In genomic region chr9:108445431-108446018, GRCh38 we compare ENCODE assay signal across 17 cellular contexts.
A peak's percentile ranks its signal among the peaks of the same experiment; 100 is the strongest.
DNase-seq lines count a peak whose midpoint lies in the region; ATAC-seq and TF ChIP-seq lines count a peak whose summit lies in the region.
"Had no signal": no experiment of that assay in that cellular context is flagged by ENCODE, and none has a peak within 500 bp of the region (broad histone marks: within the 10 kb centered on the region; RNA-seq: fewer than 3 reads in every experiment).

No MANE protein-coding gene starts in this region.

- TF ChIP-seq CTCF in WTC11 (IDR thresholded peaks at IDR 0.05) (no peak), foreskin keratinocyte (conservative IDR thresholded peaks at IDR 0.05) (no peak)

- H3K4me3 Mint-ChIP-seq in WTC11, result no peak overlapping the region
- H3K4me3 Mint-ChIP-seq: activated CD8-positive, alpha-beta memory T cell treated with anti-CD3 and anti-CD28 coated beads, Interleukin-2, amount 10 ng/mL, durations not matched to agents 7 days and 5 days; activated naive CD4-positive, alpha-beta T cell treated with anti-CD3 and anti-CD28 coated beads, Interleukin-2, amount 10 ng/mL, durations not matched to agents 7 days and 5 days; B cell; GM23338; stimulated activated effector memory CD8-positive, alpha-beta T cell treated with anti-CD3 and anti-CD28 coated beads, Interleukin-12 subunit alpha, Interleukin-12 subunit beta, amount 100 ng/mL, for 72 hours had no signal

- CTCF ChIA-PET in WTC11 (lab: Charles Lee), result interaction anchor here (1.3 to 1.5 kb wide), 2 partner anchors 23 to 316 kb away, joined by 3 to 4 read pairs; no protein-coding TSS in a partner anchor

- H2AFZ ChIP-seq in GM23248, result no peak overlapping the region
- H2AFZ ChIP-seq: GM23338 had no signal

- H3K4me1 Mint-ChIP-seq in WTC11, result 0 out of 2 replicates have a peak, but pooled peaks cover 2% of the 10 kb centered on the region
- H3K4me1 Mint-ChIP-seq: activated CD8-positive, alpha-beta memory T cell treated with anti-CD3 and anti-CD28 coated beads, Interleukin-2, amount 10 ng/mL, durations not matched to agents 7 days and 5 days; activated naive CD4-positive, alpha-beta T cell treated with anti-CD3 and anti-CD28 coated beads, Interleukin-2, amount 10 ng/mL, durations not matched to agents 7 days and 5 days; B cell; GM23338; stimulated activated effector memory CD8-positive, alpha-beta T cell treated with anti-CD3 and anti-CD28 coated beads, Interleukin-12 subunit alpha, Interleukin-12 subunit beta, amount 100 ng/mL, for 72 hours had no signal

- no peak overlapping the region for H3K4me3 ChIP-seq in GM23248
- H3K4me3 ChIP-seq: GM23338, SK-N-MC had no signal

- H3K36me3 ChIP-seq in GM23248 (ENCODE audit: low read depth), result no peaks in the 10 kb centered on the region

- in situ Hi-C loops in GM23248 (cut with MboI), result loop anchor here (25.0 kb wide), 1 partner anchor 958 kb away; the partner anchor contains the start of gene KLF4

- no peaks in the 10 kb centered on the region for H4K20me1 ChIP-seq in GM23248 (ENCODE audit: insufficient read depth)

- DNase-seq in GM23248, result no peak
- DNase-seq in WTC11 (ENCODE audit: low spot score), result no peak
- no peak for DNase-seq in foreskin keratinocyte
- DNase-seq in pons (ENCODE audit: low spot score), result peak; percentile 97
- DNase-seq in activated gamma-delta T cell treated with Interleukin-2 at 50 U/mL for 16 hours, result no peak
- DNase-seq in activated CD4-positive, CD25-positive, alpha-beta regulatory T cell (lab: John Stamatoyannopoulos, UW), result no peak
- no peak for DNase-seq in A172 (ENCODE audit: low spot score)
- DNase-seq: activated CD8-positive, alpha-beta memory T cell treated with anti-CD3 and anti-CD28 coated beads, Interleukin-2, amount 10 ng/mL, durations not matched to agents 7 days and 5 days; activated naive CD4-positive, alpha-beta T cell treated with anti-CD3 and anti-CD28 coated beads, Interleukin-2, amount 10 ng/mL, durations not matched to agents 7 days and 5 days; KBM-7; NCI-H774; stimulated activated CD4-positive, alpha-beta T cell treated with anti-CD3 and anti-CD28 coated beads, Interleukin-4, amount 100 ng/mL, for 24 hours had no signal

- H3K27ac ChIP-seq in GM23248 (peak overlapping the region; percentile 82), foreskin keratinocyte (peak overlapping the region; percentile 46)
- H3K27ac ChIP-seq: SK-N-MC had no signal

- H3K27me3 Mint-ChIP-seq in WTC11 (ENCODE audit: low read depth), result no peaks in the 10 kb centered on the region
- H3K27me3 Mint-ChIP-seq: activated CD8-positive, alpha-beta memory T cell treated with anti-CD3 and anti-CD28 coated beads, Interleukin-2, amount 10 ng/mL, durations not matched to agents 7 days and 5 days; activated naive CD4-positive, alpha-beta T cell treated with anti-CD3 and anti-CD28 coated beads, Interleukin-2, amount 10 ng/mL, durations not matched to agents 7 days and 5 days; B cell had no signal

- ATAC-seq in WTC11, result no peak
- ATAC-seq in foreskin keratinocyte, result no peak
- ATAC-seq in HG03342 (IDR thresholded peaks at IDR 0.05; ENCODE audit: unreplicated experiment), result no peak
- ATAC-seq: activated CD8-positive, alpha-beta memory T cell treated with anti-CD3 and anti-CD28 coated beads, Interleukin-2, amount 10 ng/mL, durations not matched to agents 7 days and 5 days; GM23338; stimulated activated effector memory CD8-positive, alpha-beta T cell treated with anti-CD3 and anti-CD28 coated beads, Interleukin-12 subunit alpha, Interleukin-12 subunit beta, amount 100 ng/mL, for 72 hours had no signal

- 96% methylated on average over 8 of the region's 8 CpGs for WGBS in GM23248 (ENCODE audit: low coverage in 1 of 2, low lambda C conversion rate in 2 of 2, missing lambda C conversion rate in 2 of 2), 2 experiments

- no peaks in the 10 kb centered on the region for H3K27me3 ChIP-seq in GM23248 (replicated peaks; ENCODE audit: insufficient read depth)
- H3K27me3 ChIP-seq in foreskin keratinocyte, result no peaks in the 10 kb centered on the region

- H3K9ac ChIP-seq in GM23248, result no peak overlapping the region

- no peaks in the 10 kb centered on the region for H3K9me2 ChIP-seq in GM23248 (ENCODE audit: insufficient read depth)

- H3K4me1 ChIP-seq in GM23248 (ENCODE audit: insufficient read depth) (peaks cover 47% of the 10 kb centered on the region), foreskin keratinocyte (peaks cover 28% of the 10 kb centered on the region)

- no peaks in the 10 kb centered on the region for H3K36me3 Mint-ChIP-seq in WTC11
- H3K36me3 Mint-ChIP-seq: activated CD8-positive, alpha-beta memory T cell treated with anti-CD3 and anti-CD28 coated beads, Interleukin-2, amount 10 ng/mL, durations not matched to agents 7 days and 5 days; activated naive CD4-positive, alpha-beta T cell treated with anti-CD3 and anti-CD28 coated beads, Interleukin-2, amount 10 ng/mL, durations not matched to agents 7 days and 5 days; stimulated activated effector memory CD8-positive, alpha-beta T cell treated with anti-CD3 and anti-CD28 coated beads, Interleukin-12 subunit alpha, Interleukin-12 subunit beta, amount 100 ng/mL, for 72 hours had no signal

- peaks cover 47% of the 10 kb centered on the region for H3F3A ChIP-seq in GM23248 (ENCODE audit: insufficient read depth)

- H3K27ac Mint-ChIP-seq in WTC11, result no peak overlapping the region
- H3K27ac Mint-ChIP-seq: activated CD8-positive, alpha-beta memory T cell treated with anti-CD3 and anti-CD28 coated beads, Interleukin-2, amount 10 ng/mL, durations not matched to agents 7 days and 5 days; activated naive CD4-positive, alpha-beta T cell treated with anti-CD3 and anti-CD28 coated beads, Interleukin-2, amount 10 ng/mL, durations not matched to agents 7 days and 5 days; B cell; GM23338; stimulated activated effector memory CD8-positive, alpha-beta T cell treated with anti-CD3 and anti-CD28 coated beads, Interleukin-12 subunit alpha, Interleukin-12 subunit beta, amount 100 ng/mL, for 72 hours had no signal

- no peaks in the 10 kb centered on the region for H3K79me2 ChIP-seq in GM23248 (ENCODE audit: insufficient read depth)

- peaks cover 8% of the 10 kb centered on the region for H3K9me3 Mint-ChIP-seq in WTC11
- H3K9me3 Mint-ChIP-seq: GM23338 had no signal

- H3K4me2 ChIP-seq in GM23248 (ENCODE audit: unreplicated experiment), result peak overlapping the region; percentile 27
- H3K4me2 ChIP-seq: GM23338 had no signal

- no peaks in the 10 kb centered on the region for H3K9me3 ChIP-seq in GM23248 (ENCODE audit: low read depth)

- POLR2A ChIA-PET in WTC11 (lab: Charles Lee), result no interaction called here

TF ChIP-seq in WTC11, 78 proteins besides CTCF, POLR2A, EP300 and RAD21:
- TF ChIP-seq TCF7 (CRISPR knock-in tag; IDR thresholded peaks at IDR 0.05; ENCODE audit: low read depth), result no peak
- no peak for TF ChIP-seq HMGA2 (CRISPR knock-in tag; IDR thresholded peaks at IDR 0.05)
- TF ChIP-seq ZNF121 (CRISPR knock-in tag; IDR thresholded peaks at IDR 0.05), result no peak
- TF ChIP-seq USF2 (CRISPR knock-in tag; IDR thresholded peaks at IDR 0.05), result no peak
- peak; percentile 76 for TF ChIP-seq GABPB1 (CRISPR knock-in tag; IDR thresholded peaks at IDR 0.05)
